Comparison of ENCODE assay signal across 8 cellular contexts in the genomic region with DNA sequence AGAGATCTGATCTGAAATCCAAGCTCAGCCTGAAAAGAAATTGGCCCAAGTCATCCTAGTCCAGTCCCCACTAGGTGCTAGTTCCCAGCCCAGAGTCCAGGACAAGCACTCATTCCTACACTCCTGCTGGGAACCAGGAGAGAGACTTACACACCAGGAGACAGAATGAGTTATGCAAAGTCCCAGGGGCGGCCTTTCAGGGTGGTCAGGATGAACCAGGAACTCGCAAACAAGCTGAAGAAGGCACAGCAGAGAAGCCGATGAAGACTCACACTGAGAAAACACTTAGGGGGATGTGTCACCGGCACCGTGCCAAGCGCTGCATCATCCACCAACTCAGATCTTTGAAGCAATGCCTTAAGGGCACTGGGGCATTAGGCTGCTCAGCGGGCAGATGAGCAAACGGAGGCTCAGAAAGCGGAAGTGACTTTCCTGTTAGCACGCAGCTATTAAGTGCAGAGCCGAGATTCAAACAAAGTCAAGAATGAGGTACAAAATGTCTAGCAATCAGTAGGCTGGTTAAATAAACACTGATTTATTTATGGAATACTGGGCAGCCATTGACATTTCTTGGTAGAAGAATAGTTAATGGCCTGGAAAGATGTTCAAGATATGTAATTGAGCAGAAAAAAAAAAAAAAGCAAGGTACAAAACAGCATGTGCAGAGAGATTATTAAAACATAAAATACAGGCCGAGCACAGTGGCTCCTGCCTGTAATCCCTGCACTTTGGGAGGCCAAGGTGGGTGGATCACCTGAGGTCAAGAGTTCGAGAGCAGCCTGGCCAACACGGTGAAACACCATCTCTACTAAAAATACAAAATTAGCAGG.
DNase-seq lines count a peak whose midpoint lies in the region; ATAC-seq and TF ChIP-seq lines count a peak whose summit lies in the region.

No MANE protein-coding gene starts in this region.

- H2AFZ ChIP-seq in PC-3 (ENCODE audit: low read length): 0 out of 2 replicates have a peak overlapping the region, but pooled peaks have one; percentile 7

- H3K4me3 Mint-ChIP-seq in activated T-helper 17 cell treated with anti-CD3 and anti-CD28 coated beads, Interleukin-2, amount 50 U/mL, for 72 hours: peak overlapping the region; percentile 68

- no peaks in the 10 kb centered on the region for H3K79me2 ChIP-seq in PC-3 (ENCODE audit: low read length)

- H3K9me3 Mint-ChIP-seq in activated T-helper 17 cell treated with anti-CD3 and anti-CD28 coated beads, Interleukin-2, amount 50 U/mL, for 72 hours: no peaks in the 10 kb centered on the region

- H3K4me3 ChIP-seq in PC-3 (ENCODE audit: low read length) (peak overlapping the region; percentile 18; the same call in 1 of the 2 replicates), skin epidermis (no peak overlapping the region)

- peaks cover 6% of the 10 kb centered on the region for H3F3A ChIP-seq in PC-3 (ENCODE audit: low read length, unreplicated experiment)

- H3K9me2 ChIP-seq in PC-3 (replicated peaks; ENCODE audit: low read length): no peaks in the 10 kb centered on the region

- H3K9ac ChIP-seq in PC-3 (ENCODE audit: low read length): peak overlapping the region; percentile 69

- no peaks in the 10 kb centered on the region for H4K20me1 ChIP-seq in PC-3 (ENCODE audit: low read length)

- H3K36me3 ChIP-seq in PC-3 (ENCODE audit: low read depth, low read length): no peaks in the 10 kb centered on the region

- H3K9me3 ChIP-seq in PC-3 (ENCODE audit: low read length): no peaks in the 10 kb centered on the region

- CTCF ChIA-PET in PC-3 (lab: Charles Lee): interaction anchor here (0.6 to 1.2 kb wide), 6 partner anchors 12 to 417 kb away, joined by 3 to 7 read pairs (median 4); no protein-coding TSS in a partner anchor

- H3K4me1 Mint-ChIP-seq in activated T-helper 17 cell treated with anti-CD3 and anti-CD28 coated beads, Interleukin-2, amount 50 U/mL, for 72 hours: peaks cover 21% of the 10 kb centered on the region

- no peaks in the 10 kb centered on the region for H3K36me3 Mint-ChIP-seq in activated T-helper 17 cell treated with anti-CD3 and anti-CD28 coated beads, Interleukin-2, amount 50 U/mL, for 72 hours (ENCODE audit: low read depth)

- POLR2A ChIA-PET in PC-3 (lab: Charles Lee; ENCODE audit: unreplicated experiment): no interaction called here

- H3K27ac ChIP-seq in PC-3 (ENCODE audit: low read length) (peak overlapping the region; percentile 95), skin epidermis (peak overlapping the region in 20 of 21 experiments; percentile 37 to 92 (median 73))

- peak overlapping the region; percentile 85 for H3K27ac Mint-ChIP-seq in activated T-helper 17 cell treated with anti-CD3 and anti-CD28 coated beads, Interleukin-2, amount 50 U/mL, for 72 hours

- peak overlapping the region; percentile 73 for H3K4me2 ChIP-seq in PC-3 (ENCODE audit: low read length)

- ATAC-seq in Right ventricle myocardium inferior (no peak), HG03159 (IDR thresholded peaks at IDR 0.05; ENCODE audit: unreplicated experiment) (peak; percentile 74), PC-3 (peak; percentile 83)
- ATAC-seq in activated T-helper 17 cell treated with anti-CD3 and anti-CD28 coated beads, Interleukin-2, amount 50 U/mL, for 72 hours (replicated peaks): peak; percentile 98

- BruUV-seq in PC-3 (replicated peaks; lab: Mats Ljungman, UMichigan): no TSS peak

- intact Hi-C loops in Right ventricle myocardium inferior (cut with DNase I) (no loop called here), cardiac septum (cut with DNase I) (no loop called here), PC-3 (cut with micrococcal nuclease) (no loop called here)

- H3K4me1 ChIP-seq in PC-3 (ENCODE audit: insufficient read depth, low read length): peaks cover 24% of the 10 kb centered on the region

- no peaks in the 10 kb centered on the region for H3K27me3 Mint-ChIP-seq in activated T-helper 17 cell treated with anti-CD3 and anti-CD28 coated beads, Interleukin-2, amount 50 U/mL, for 72 hours

- DNase-seq in Right ventricle myocardium inferior (ENCODE audit: missing footprints): peak; percentile 77
- no peak for DNase-seq in cardiac septum (ENCODE audit: low spot score)
- DNase-seq in PC-3: peak; percentile 99
- DNase-seq in glomerular visceral epithelial cell (ENCODE audit: extremely low spot score): peak; percentile 99
- no peak for DNase-seq in middle frontal gyrus (ENCODE audit: extremely low spot score, low spot score)

- TF ChIP-seq CTCF in PC-3 (conservative IDR thresholded peaks at IDR 0.05; ENCODE audit: low read depth, low read length): no peak

- no peaks in the 10 kb centered on the region for H3K27me3 ChIP-seq in PC-3 (ENCODE audit: low read length)

Comparison
In these comparisons a context has a peak if more than half of its experiments do, and no peak if none do; other contexts are left out.
1. DNase-seq: peak in Right ventricle myocardium inferior (single experiment), PC-3 (single experiment) and glomerular visceral epithelial cell (single experiment); none in cardiac septum (single experiment) and middle frontal gyrus (single experiment).